Comparison of ENCODE assay signal across 17 cellular contexts in the genomic region with DNA sequence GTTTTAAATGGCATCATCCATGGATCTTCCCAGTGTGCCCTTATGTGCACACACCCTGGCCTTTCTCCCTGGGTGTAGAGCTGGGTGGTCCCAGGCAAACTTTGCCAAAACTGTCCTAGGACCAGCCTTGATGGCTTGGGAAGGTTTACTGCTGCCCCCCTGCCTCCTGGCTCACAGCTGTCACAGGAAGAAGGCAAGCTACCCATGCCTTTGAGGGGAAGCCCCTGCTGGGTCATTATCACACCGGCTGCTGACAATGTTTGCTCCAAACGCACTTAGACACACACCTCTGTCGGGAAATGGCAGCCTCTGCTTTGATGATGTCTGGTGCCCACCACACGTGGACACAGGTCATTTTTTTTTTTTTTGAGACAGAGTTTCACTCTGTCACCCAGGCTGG. TPM values are rescaled to one million over a fixed set of nuclear protein-coding genes. Genes with fewer than 3 reads are reported as not detected.
DNase-seq lines count a peak whose midpoint lies in the region; ATAC-seq and TF ChIP-seq lines count a peak whose summit lies in the region.
"Had no signal": no experiment of that assay in that cellular context is flagged by ENCODE, and none has a peak within 500 bp of the region (broad histone marks: within the 10 kb centered on the region; RNA-seq: fewer than 3 reads in every experiment).

No MANE protein-coding gene starts in this region.

- no peak overlapping the region for H3K4me3 ChIP-seq in hepatocyte

- WGBS in hepatocyte (ENCODE audit: low lambda C conversion rate, missing lambda C conversion rate), result 60% methylated on average over 4 of the region's 4 CpGs

- no peak for TF ChIP-seq CTCF in hepatocyte (IDR thresholded peaks at IDR 0.05; ENCODE audit: poor library complexity)

- DNase-seq in DMS 273 (lab: John Stamatoyannopoulos, UW; ENCODE audit: unreplicated experiment), result peak; percentile 19
- no peak for DNase-seq in DMS 273 treated with DMSO at 0.1 percent for 48 hours (lab: John Stamatoyannopoulos, UW)
- DNase-seq in hepatocyte (ENCODE audit: low spot score), result no peak
- DNase-seq in GM19238 (ENCODE audit: insufficient read length, low spot score), result no peak
- no peak for DNase-seq in germinal center (ENCODE audit: low spot score)
- DNase-seq: activated T-cell treated with anti-CD3 and anti-CD28 coated beads for 4 hours; head of caudate nucleus; kidney glomerular epithelial cell; NCI-H1105; NCI-H510A; stimulated activated CD4-positive, alpha-beta T cell treated with anti-CD3 and anti-CD28 coated beads, Interleukin-4, amount 100 ng/mL, for 4 hours had no signal

- peak overlapping the region; percentile 49 for H3K27ac ChIP-seq in hepatocyte
- H3K27ac ChIP-seq: 22Rv1 had no signal

- ATAC-seq in GM21360 (IDR thresholded peaks at IDR 0.05; ENCODE audit: unreplicated experiment) (peak; percentile 46), HG03354 (IDR thresholded peaks at IDR 0.05; ENCODE audit: poor library complexity, severe bottlenecking, unreplicated experiment) (peak; percentile 58), GM19467 (IDR thresholded peaks at IDR 0.05; ENCODE audit: unreplicated experiment) (no peak)
- ATAC-seq: stimulated activated memory B cell treated with anti-CD40 and anti-IgM and Interleukin-4, amounts not matched to agents 10 μg/mL and 1 μg/mL and 100 μg/mL, for 72 hours; WTC11 had no signal

- no peak overlapping the region for H3K4me2 ChIP-seq in hepatocyte

- H2AFZ ChIP-seq in hepatocyte, result no peak overlapping the region

- peaks cover 11% of the 10 kb centered on the region for H3K4me1 ChIP-seq in hepatocyte (ENCODE audit: insufficient read depth)

- H3K9me2 ChIP-seq in hepatocyte (replicated peaks; ENCODE audit: insufficient read depth), result no peaks in the 10 kb centered on the region

- H3K79me2 ChIP-seq in hepatocyte, result no peaks in the 10 kb centered on the region

- H3K9me3 ChIP-seq in hepatocyte (ENCODE audit: low read depth), result no peaks in the 10 kb centered on the region

- H3K36me3 ChIP-seq in hepatocyte (replicated peaks; ENCODE audit: insufficient read depth, low read depth), result no peaks in the 10 kb centered on the region

- no peaks in the 10 kb centered on the region for H3K27me3 ChIP-seq in hepatocyte

- no peaks in the 10 kb centered on the region for H4K20me1 ChIP-seq in hepatocyte (ENCODE audit: insufficient read depth, poor library complexity, severe bottlenecking)

RNA-seq across cellular contexts. Expression of gene FIGNL1, which starts 25.2 kb away (rescaled TPM):
- 11.8 and 13.6 TPM in 2 replicates for total RNA-seq in hepatocyte
- polyA plus RNA-seq in hepatocyte, result 2.7 and 4.3 TPM in 2 replicates
